Comparison of ENCODE assay signal across 8 cellular contexts in genomic region chrX:23901805-23902204, GRCh38. TPM values are rescaled to one million over a fixed set of nuclear protein-coding genes. Genes with fewer than 3 reads are reported as not detected.
DNase-seq lines count a peak whose midpoint lies in the region; ATAC-seq, FAIRE-seq and TF ChIP-seq lines count a peak whose summit lies in the region.

No MANE protein-coding gene starts in this region.

- FAIRE-seq in HTR-8/SVneo (lab: Jason Lieb, UNC) = no peak

- H4K20me1 ChIP-seq in OCI-LY3 (ENCODE audit: insufficient read depth, low read length) = no peaks in the 10 kb centered on the region

- peak; percentile 71 for TF ChIP-seq CTCF in OCI-LY3 (IDR thresholded peaks at IDR 0.05; ENCODE audit: low read depth, low read length)

- H3K9ac ChIP-seq in OCI-LY3 (ENCODE audit: low read length) = no peak overlapping the region
- H3K9ac ChIP-seq in skeletal muscle satellite cell (ENCODE audit: low read depth, low read length) = peak overlapping the region; percentile 44

- H3K4me1 ChIP-seq in OCI-LY3 (ENCODE audit: low read length) = peaks cover 57% of the 10 kb centered on the region
- peaks cover 41% of the 10 kb centered on the region for H3K4me1 ChIP-seq in skeletal muscle satellite cell (ENCODE audit: control insufficient read depth, insufficient read depth, low read length)

- peak; percentile 49 for ATAC-seq in GM19467 (IDR thresholded peaks at IDR 0.05; ENCODE audit: unreplicated experiment)

- H3K36me3 ChIP-seq in OCI-LY3 (replicated peaks; ENCODE audit: low read depth, low read length) (no peaks in the 10 kb centered on the region), skeletal muscle satellite cell (ENCODE audit: insufficient read depth, low read length) (no peaks in the 10 kb centered on the region)

- H3K27ac ChIP-seq in OCI-LY3 (ENCODE audit: low read length) (peak overlapping the region; percentile 22; the same call in 1 of the 2 replicates), angular gyrus (ENCODE audit: low read depth, low read length) (peak overlapping the region; percentile 45)

- no peaks in the 10 kb centered on the region for H3K27me3 ChIP-seq in OCI-LY3 (ENCODE audit: low read depth, low read length)
- H3K27me3 ChIP-seq in skeletal muscle satellite cell (ENCODE audit: control insufficient read depth, insufficient read depth, low read length) = no peaks in the 10 kb centered on the region

- peak; percentile 59 for DNase-seq in DMS53 treated with DMSO at 0.1 percent for 48 hours (lab: John Stamatoyannopoulos, UW; ENCODE audit: unreplicated experiment)
- DNase-seq in HTR-8/SVneo (ENCODE audit: insufficient read length, low spot score) = peak; percentile 74
- DNase-seq in hippocampal formation (lab: John Stamatoyannopoulos, UW) = peak; percentile 24 to 76
- DNase-seq in middle frontal gyrus (ENCODE audit: extremely low spot score, low spot score) = no peak

- peaks cover 14% of the 10 kb centered on the region for H3K79me2 ChIP-seq in OCI-LY3 (ENCODE audit: low read length)

- H3K4me3 ChIP-seq in OCI-LY3 (ENCODE audit: low read length) = no peak overlapping the region
- no peak overlapping the region for H3K4me3 ChIP-seq in skeletal muscle satellite cell (ENCODE audit: low read length)

- H3K4me2 ChIP-seq in OCI-LY3 (ENCODE audit: low read length) = peak overlapping the region; percentile 37; the same call in 1 of the 2 replicates
- H3K4me2 ChIP-seq in skeletal muscle satellite cell (ENCODE audit: low read length) = peak overlapping the region; percentile 43

- peak overlapping the region; percentile 50; the same call in 1 of the 2 replicates for H2AFZ ChIP-seq in OCI-LY3 (ENCODE audit: low read depth, low read length)

- H3K9me3 ChIP-seq in OCI-LY3 (ENCODE audit: insufficient read depth, low read length) (no peaks in the 10 kb centered on the region), skeletal muscle satellite cell (replicated peaks; ENCODE audit: low read length) (no peaks in the 10 kb centered on the region)

RNA-seq across cellular contexts. Expression of gene APOO, which starts 5.9 kb away (rescaled TPM):
- total RNA-seq in skeletal muscle satellite cell (2012; rRNA removed) = 9.4 and 12.7 TPM in 2 replicates

RNA-seq across cellular contexts. Expression of gene CXorf58, which starts 6.0 kb away (rescaled TPM):
- not detected in 2 replicates for total RNA-seq in skeletal muscle satellite cell (2012; rRNA removed)
